ENCODE assay signal across 8 cellular contexts in the genomic region with DNA sequence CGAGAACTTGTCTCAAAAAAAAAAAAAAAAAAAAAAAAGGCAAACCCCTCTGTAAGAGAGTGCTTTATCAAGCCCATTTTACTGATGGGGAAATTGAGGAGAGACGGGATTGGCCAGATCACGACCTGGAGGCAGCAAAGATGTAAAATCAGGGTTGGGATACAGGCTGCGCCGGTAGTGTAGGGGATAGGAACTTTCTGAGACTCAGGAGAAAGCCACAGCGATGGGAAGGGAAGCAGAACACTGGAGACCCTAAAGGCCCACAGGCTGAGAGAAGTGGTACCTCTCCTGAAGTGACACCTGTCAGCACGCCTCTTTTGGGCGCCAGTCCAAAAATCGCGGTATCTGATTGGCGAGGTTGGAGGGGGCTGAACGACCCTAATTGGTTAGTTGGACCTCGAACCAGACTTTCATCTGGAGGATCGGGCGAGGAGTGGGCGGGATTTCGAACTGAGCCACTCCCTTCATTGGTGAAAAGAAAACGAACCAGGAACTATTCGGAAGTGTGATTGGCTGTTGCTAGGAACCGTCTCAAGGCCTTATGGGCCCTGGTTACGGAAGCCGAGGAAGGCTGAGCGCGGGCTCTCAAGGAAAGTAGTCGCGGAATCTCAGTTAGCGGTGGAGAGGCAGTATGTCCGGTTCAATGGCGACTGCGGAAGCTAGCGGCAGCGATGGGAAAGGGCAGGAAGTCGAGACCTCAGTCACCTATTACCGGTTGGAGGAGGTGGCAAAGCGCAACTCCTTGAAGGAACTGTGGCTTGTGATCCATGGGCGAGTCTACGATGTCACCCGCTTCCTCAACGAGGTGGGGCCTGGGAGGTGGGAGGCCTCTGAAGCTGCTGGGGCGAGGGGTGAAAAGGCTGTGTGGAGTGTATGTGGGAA. TPM values are rescaled to one million over a fixed set of nuclear protein-coding genes. Genes with fewer than 3 reads are reported as not detected.
DNase-seq lines count a peak whose midpoint lies in the region; ATAC-seq, FAIRE-seq and TF ChIP-seq lines count a peak whose summit lies in the region.

A gene with protein sequence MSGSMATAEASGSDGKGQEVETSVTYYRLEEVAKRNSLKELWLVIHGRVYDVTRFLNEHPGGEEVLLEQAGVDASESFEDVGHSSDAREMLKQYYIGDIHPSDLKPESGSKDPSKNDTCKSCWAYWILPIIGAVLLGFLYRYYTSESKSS (plus strand): TSS at position 567 of the 882 bp plus-strand sequence. CDS start 65 bp downstream, at position 632.

- peak; percentile 93 for FAIRE-seq in kidney (lab: Jason Lieb, UNC)

- ATAC-seq in HG03432 (IDR thresholded peaks at IDR 0.05; ENCODE audit: unreplicated experiment): peak; percentile 96

- no peaks in the 10 kb centered on the region for H3K4me1 ChIP-seq in kidney (ENCODE audit: control insufficient read depth in 1 of 2, insufficient read depth in 1 of 2, low read depth in 1 of 2, low read length in 2 of 2)

- H3K4me3 ChIP-seq in kidney (ENCODE audit: low read length in 2 of 2): peak within 1 kb of the TSS; percentile 95 to 98

- H3K9ac ChIP-seq in kidney (ENCODE audit: low read length in 2 of 2): peak within 1 kb of the TSS; percentile 84 to 93

- H3K36me3 ChIP-seq in kidney (ENCODE audit: control insufficient read depth in 1 of 2, insufficient read depth in 2 of 2, low read length in 2 of 2): peaks cover 0 to 4% of the 10 kb centered on the region in 2 donors

- TF ChIP-seq CTCF in kidney (IDR thresholded peaks at IDR 0.05; ENCODE audit: borderline replicate concordance, extremely low read depth, insufficient read depth): no peak

- peak within 1 kb of the TSS; percentile 66 to 85 for H3K27ac ChIP-seq in kidney (ENCODE audit: low read depth in 2 of 2, low read length in 2 of 2)

- peak; percentile 92 for TF ChIP-seq POLR2A in GM19099 (IDR thresholded peaks at IDR 0.05; ENCODE audit: extremely low read depth, insufficient read length, low read depth)

- no peaks in the 10 kb centered on the region for H3K9me3 ChIP-seq in kidney (ENCODE audit: control insufficient read depth in 1 of 2, low read length in 2 of 2)

- intact Hi-C loops in kidney (cut with DNase I): no loop called here

- DNase-seq in AG20443 (ENCODE audit: low spot score): peak; percentile 97
- DNase-seq in NCI-H510A (lab: John Stamatoyannopoulos, UW): peak; percentile 89
- peak; percentile 90 for DNase-seq in activated CD4-positive, alpha-beta T cell treated with anti-CD3 and anti-CD28 coated beads for 1 hour
- peak; percentile 96 for DNase-seq in cerebellum (ENCODE audit: low spot score)
- DNase-seq in kidney: peak; percentile 97
- peak; percentile 98 for DNase-seq in stimulated activated CD4-positive, alpha-beta T cell treated with anti-CD3 and anti-CD28 coated beads, Interleukin-15, amount 100 ng/mL, for 24 hours

RNA-seq across cellular contexts. Expression of the gene that starts here (rescaled TPM):
- 59.9 TPM for total RNA-seq in cerebellum
- 111 TPM for total RNA-seq in kidney
- 89.0 TPM for polyA plus RNA-seq in kidney (ENCODE audit: insufficient read depth, low read depth, low replicate concordance)

Comparison
In these comparisons a context has a peak if more than half of its experiments do, and no peak if none do; other contexts are left out.
1. Peak in every context shown above with its lines: DNase-seq, ATAC-seq, H3K4me3 ChIP-seq and H3K27ac ChIP-seq.